ENCODE assay signal across 26 cellular contexts in genomic region chr18:58870621-58871020, GRCh38. TPM values are rescaled to one million over a fixed set of nuclear protein-coding genes. Genes with fewer than 3 reads are reported as not detected.
DNase-seq lines count a peak whose midpoint lies in the region; ATAC-seq and TF ChIP-seq lines count a peak whose summit lies in the region.
"Had no signal": no experiment of that assay in that cellular context is flagged by ENCODE, and none has a peak within 500 bp of the region (broad histone marks: within the 10 kb centered on the region; RNA-seq: fewer than 3 reads in every experiment).

No MANE protein-coding gene starts in this region.

- no peak overlapping the region for H3K9ac ChIP-seq in mammary epithelial cell (ENCODE audit: insufficient read depth, low read length)
- H3K9ac ChIP-seq: parathyroid adenoma had no signal

- no peak overlapping the region for H3K4me2 ChIP-seq in mammary epithelial cell (ENCODE audit: insufficient read depth, low read depth, low read length)

- DNase-seq in MCF 10A (ENCODE audit: unreplicated experiment) (no peak), mammary epithelial cell (no peak), neural crest cell (ENCODE audit: low read depth, low spot score) (no peak), type B pancreatic cell (ENCODE audit: extremely low spot score, unreplicated experiment) (no peak), NCI-H1417 treated with DMSO at 0.1 percent for 48 hours (lab: John Stamatoyannopoulos, UW) (no peak)
- no peak for DNase-seq in naive thymus-derived CD4-positive, alpha-beta T cell
- DNase-seq: activated CD8-positive, alpha-beta T cell treated with anti-CD3 and anti-CD28 coated beads, Interleukin-2, amount 10 ng/mL, durations not matched to agents 7 days and 5 days; activated naive CD4-positive, alpha-beta T cell treated with anti-CD3 and anti-CD28 coated beads for 36 hours; activated T-cell treated with anti-CD3 and anti-CD28 coated beads, Interleukin-2, amount 50 U/mL, for 48 hours; BE2C; COR-L47; HCEC 1CT; hippocampal formation; Kasumi-1; NCI-H1092; NCI-H524 treated with DMSO at 0.1 percent for 48 hours; stimulated activated CD4-positive, alpha-beta T cell treated with anti-CD3 and anti-CD28 coated beads, Interleukin-2, amount 100 ng/mL, for 24 hours; stomach; uterus had no signal

- H3K4me1 ChIP-seq in mammary epithelial cell (ENCODE audit: insufficient read depth, low read length), result peaks cover 28% of the 10 kb centered on the region
- no peaks in the 10 kb centered on the region for H3K4me1 ChIP-seq in naive thymus-derived CD4-positive, alpha-beta T cell (ENCODE audit: control insufficient read depth in 2 of 2, insufficient read depth in 2 of 2, low read length in 2 of 2)
- H3K4me1 ChIP-seq: BE2C, uterus had no signal

- peaks cover 49% of the 10 kb centered on the region for H3K79me2 ChIP-seq in mammary epithelial cell (ENCODE audit: insufficient read depth, low read length)

- H3K36me3 ChIP-seq in mammary epithelial cell (ENCODE audit: insufficient read depth, low read length), result peaks cover 17% of the 10 kb centered on the region
- H3K36me3 ChIP-seq in naive thymus-derived CD4-positive, alpha-beta T cell (ENCODE audit: control insufficient read depth in 2 of 3, insufficient read depth in 3 of 3, low read length in 3 of 3), result no peaks in the 10 kb centered on the region
- H3K36me3 ChIP-seq: uterus had no signal

- no peaks in the 10 kb centered on the region for H3K9me3 ChIP-seq in mammary epithelial cell (replicated peaks; ENCODE audit: insufficient read depth, low read length)
- no peaks in the 10 kb centered on the region for H3K9me3 ChIP-seq in naive thymus-derived CD4-positive, alpha-beta T cell (ENCODE audit: control insufficient read depth in 2 of 3, low read length in 3 of 3)
- H3K9me3 ChIP-seq: BE2C, stomach, uterus had no signal

- H3K9me3 Mint-ChIP-seq in MCF 10A (ENCODE audit: unreplicated experiment), result no peaks in the 10 kb centered on the region
- peaks cover 3% of the 10 kb centered on the region for H3K9me3 Mint-ChIP-seq in neural crest cell
- no peaks in the 10 kb centered on the region for H3K9me3 Mint-ChIP-seq in type B pancreatic cell
- H3K9me3 Mint-ChIP-seq in naive thymus-derived CD4-positive, alpha-beta T cell, result peaks cover 0 to 11% (median 4%) of the 10 kb centered on the region in 11 donors
- H3K9me3 Mint-ChIP-seq: activated naive CD4-positive, alpha-beta T cell treated with anti-CD3 and anti-CD28 coated beads for 36 hours had no signal

- 43% methylated on average over 2 of the region's 2 CpGs for WGBS in mammary epithelial cell (ENCODE audit: low coverage, missing lambda C conversion rate)

- no peak for TF ChIP-seq CTCF in MCF 10A (IDR thresholded peaks at IDR 0.05; ENCODE audit: unreplicated experiment)
- TF ChIP-seq CTCF in mammary epithelial cell (conservative IDR thresholded peaks at IDR 0.05 in 1 of 2, IDR thresholded peaks at IDR 0.05 in 1 of 2; ENCODE audit: extremely low read depth in 1 of 2, insufficient read depth in 1 of 2, low read depth in 1 of 2, low read length in 2 of 2), result no peak
- no peak for TF ChIP-seq CTCF in neural crest cell (conservative IDR thresholded peaks at IDR 0.05)
- TF ChIP-seq CTCF in type B pancreatic cell (conservative IDR thresholded peaks at IDR 0.05), result no peak

- H3K27ac ChIP-seq in mammary epithelial cell (ENCODE audit: insufficient read depth, low read depth, low read length) (no peak overlapping the region), cingulate gyrus (ENCODE audit: low read depth, low read length) (peak overlapping the region; percentile 60)
- no peak overlapping the region for H3K27ac ChIP-seq in naive thymus-derived CD4-positive, alpha-beta T cell (ENCODE audit: low read depth, low read length)
- H3K27ac ChIP-seq: 22Rv1, parathyroid adenoma had no signal

- no peak for ATAC-seq in naive thymus-derived CD4-positive, alpha-beta T cell
- ATAC-seq in GM18873 (IDR thresholded peaks at IDR 0.05; ENCODE audit: low FRiP score, unreplicated experiment), result no peak
- ATAC-seq: activated CD4-positive, CD25-positive, alpha-beta regulatory T cell treated with anti-CD3 and anti-CD28 coated beads, Interleukin-2, amount 50 U/mL, for 24 hours; activated CD8-positive, alpha-beta T cell treated with anti-CD3 and anti-CD28 coated beads, Interleukin-2, amount 10 ng/mL, durations not matched to agents 7 days and 5 days had no signal

- dilution Hi-C loops in mammary epithelial cell (cut with HindIII; ENCODE audit: low sequenced_read_pairs), result no loop called here

- no peaks in the 10 kb centered on the region for H3K27me3 ChIP-seq in mammary epithelial cell (ENCODE audit: insufficient read depth, low read length)
- no peaks in the 10 kb centered on the region for H3K27me3 ChIP-seq in naive thymus-derived CD4-positive, alpha-beta T cell (ENCODE audit: control insufficient read depth in 2 of 2, insufficient read depth in 2 of 2, low read length in 2 of 2)
- H3K27me3 ChIP-seq: BE2C, stomach, uterus had no signal

- H3K4me3 Mint-ChIP-seq in MCF 10A (ENCODE audit: unreplicated experiment) (no peak overlapping the region), neural crest cell (peak overlapping the region; percentile 39), type B pancreatic cell (peak overlapping the region; percentile 57)
- no peak overlapping the region for H3K4me3 Mint-ChIP-seq in naive thymus-derived CD4-positive, alpha-beta T cell
- H3K4me3 Mint-ChIP-seq: activated CD8-positive, alpha-beta T cell treated with anti-CD3 and anti-CD28 coated beads, Interleukin-2, amount 10 ng/mL, durations not matched to agents 7 days and 5 days; activated naive CD4-positive, alpha-beta T cell treated with anti-CD3 and anti-CD28 coated beads for 36 hours had no signal

- BruUV-seq in MCF 10A (replicated peaks; lab: Mats Ljungman, UMichigan) (no TSS peak), mammary epithelial cell (replicated peaks; lab: Mats Ljungman, UMichigan) (no TSS peak)

- no peak overlapping the region for H3K4me3 ChIP-seq in mammary epithelial cell (replicated peaks in 1 of 3; ENCODE audit: insufficient read depth in 1 of 3, low read depth in 2 of 3, low read length in 3 of 3)
- H3K4me3 ChIP-seq in naive thymus-derived CD4-positive, alpha-beta T cell (ENCODE audit: low read length), result no peak overlapping the region
- H3K4me3 ChIP-seq: coronary artery, lung, stomach, uterus had no signal

- CTCF ChIA-PET in MCF 10A (lab: Yijun Ruan, JAX), result interaction anchor here (1.9 kb wide), 1 partner anchor 8 kb away, joined by 5 read pairs; no protein-coding TSS in a partner anchor
- CTCF ChIA-PET in mammary epithelial cell (lab: Charles Lee; ENCODE audit: low non-redundant PET), result no interaction called here
- CTCF ChIA-PET in naive thymus-derived CD4-positive, alpha-beta T cell (lab: Charles Lee), result no interaction called here

- H3K27ac Mint-ChIP-seq in MCF 10A (ENCODE audit: low read depth, unreplicated experiment) (peak overlapping the region; percentile 6), neural crest cell (ENCODE audit: unreplicated experiment) (peak overlapping the region; percentile 59), type B pancreatic cell (peak overlapping the region; percentile 50)
- no peak overlapping the region for H3K27ac Mint-ChIP-seq in naive thymus-derived CD4-positive, alpha-beta T cell
- H3K27ac Mint-ChIP-seq: activated CD8-positive, alpha-beta T cell treated with anti-CD3 and anti-CD28 coated beads, Interleukin-2, amount 10 ng/mL, durations not matched to agents 7 days and 5 days; activated naive CD4-positive, alpha-beta T cell treated with anti-CD3 and anti-CD28 coated beads for 36 hours had no signal

- H3K27me3 Mint-ChIP-seq in MCF 10A (ENCODE audit: insufficient read depth, unreplicated experiment) (no peaks in the 10 kb centered on the region), neural crest cell (ENCODE audit: low read depth) (no peaks in the 10 kb centered on the region), type B pancreatic cell (no peaks in the 10 kb centered on the region)
- peaks cover 43 to 73% (median 47%) of the 10 kb centered on the region in 5 donors for H3K27me3 Mint-ChIP-seq in naive thymus-derived CD4-positive, alpha-beta T cell

- H2AFZ ChIP-seq in mammary epithelial cell (ENCODE audit: low read depth, low read length), result no peak overlapping the region

- H3K36me3 Mint-ChIP-seq in MCF 10A (ENCODE audit: insufficient read depth, unreplicated experiment) (peaks cover 50% of the 10 kb centered on the region), neural crest cell (ENCODE audit: low read depth) (peaks cover 54% of the 10 kb centered on the region), type B pancreatic cell (peaks cover 80% of the 10 kb centered on the region)
- peaks cover 0 to 12% (median 0%) of the 10 kb centered on the region in 5 donors for H3K36me3 Mint-ChIP-seq in naive thymus-derived CD4-positive, alpha-beta T cell

- in situ Hi-C loops in mammary epithelial cell (cut with MboI; ENCODE audit: low sequenced_read_pairs in 2 of 2), result no loop called here

- POLR2A ChIA-PET in MCF 10A (lab: Yijun Ruan, JAX), result no interaction called here
- POLR2A ChIA-PET in naive thymus-derived CD4-positive, alpha-beta T cell (lab: Charles Lee), result no interaction called here

- no peaks in the 10 kb centered on the region for H4K20me1 ChIP-seq in mammary epithelial cell (ENCODE audit: insufficient read depth, low read length)

- intact Hi-C loops in MCF 10A (cut with micrococcal nuclease), result no loop called here
- intact Hi-C loops in mammary epithelial cell (cut with micrococcal nuclease), result no loop called here
- intact Hi-C loops in naive thymus-derived CD4-positive, alpha-beta T cell (cut with micrococcal nuclease), result no loop called here

- peaks cover 3% of the 10 kb centered on the region for H3K4me1 Mint-ChIP-seq in MCF 10A (ENCODE audit: insufficient read depth, unreplicated experiment)
- peaks cover 59% of the 10 kb centered on the region for H3K4me1 Mint-ChIP-seq in neural crest cell
- peaks cover 64% of the 10 kb centered on the region for H3K4me1 Mint-ChIP-seq in type B pancreatic cell (ENCODE audit: unreplicated experiment)
- peaks cover 0 to 5% (median 0%) of the 10 kb centered on the region in 7 donors for H3K4me1 Mint-ChIP-seq in naive thymus-derived CD4-positive, alpha-beta T cell

RNA-seq across cellular contexts. Expression of gene ZNF532, which starts 5.9 kb away (rescaled TPM):
- total RNA-seq in MCF 10A (2022) (64.1 and 67.6 TPM in 2 replicates), mammary epithelial cell (10 to 100 TPM; 62.2 to 68.7 TPM), neural crest cell (171 and 180 TPM in 2 replicates), type B pancreatic cell (ENCODE audit: low replicate concordance) (80.0 and 137 TPM in 2 replicates)
- 38.4 TPM for polyA plus RNA-seq in mammary epithelial cell
- 139 TPM for polyA minus RNA-seq in mammary epithelial cell
- total RNA-seq in naive thymus-derived CD4-positive, alpha-beta T cell, result 10 to 100 TPM in 4 of 5 experiments, under 1 TPM in 1; 0.89 to 15.7 (median 14.3) TPM
- polyA plus RNA-seq in naive thymus-derived CD4-positive, alpha-beta T cell, result under 1 TPM in 1 of 2 donors, not detected in 1; 0.28 TPM

Comparison
In these comparisons a context has a peak if more than half of its experiments do, and no peak if none do; other contexts are left out.
1. H3K27ac Mint-ChIP-seq: peak in MCF 10A (single experiment), neural crest cell (single experiment) and type B pancreatic cell (single experiment); none in naive thymus-derived CD4-positive, alpha-beta T cell (0 of 9).
2. H3K4me3 Mint-ChIP-seq: peak in neural crest cell (single experiment) and type B pancreatic cell (single experiment); none in MCF 10A (single experiment) and naive thymus-derived CD4-positive, alpha-beta T cell (0 of 10).